In genomic region chr2:211901226-211901625, GRCh38 we compare ENCODE assay signal across 17 cellular contexts.
DNase-seq lines count a peak whose midpoint lies in the region; ATAC-seq and TF ChIP-seq lines count a peak whose summit lies in the region.
"Had no signal": no experiment of that assay in that cellular context is flagged by ENCODE, and none has a peak within 500 bp of the region (broad histone marks: within the 10 kb centered on the region; RNA-seq: fewer than 3 reads in every experiment).

No MANE protein-coding gene starts in this region.

- H3K9me3 ChIP-seq in HEK293 (ENCODE audit: control insufficient read depth, insufficient read depth, low read depth, low read length) = no peaks in the 10 kb centered on the region

- POLR2A ChIA-PET in HEK293 (lab: Yijun Ruan, JAX) = no interaction called here

- ATAC-seq in Right ventricle myocardium superior (ENCODE audit: poor library complexity) = peak; percentile 45
- ATAC-seq: HepG2, PC-3 had no signal

- CTCF ChIA-PET in HEK293 (lab: Yijun Ruan, JAX) = interaction anchor here (0.6 to 1.1 kb wide), 3 partner anchors 105 to 666 kb away, joined by 3 to 6 read pairs (median 3); no protein-coding TSS in a partner anchor

- peaks cover 7% of the 10 kb centered on the region; the same call in 1 of the 2 replicates for H3K4me1 ChIP-seq in HEK293 (ENCODE audit: control insufficient read depth, insufficient read depth, low read length)

- no peaks in the 10 kb centered on the region for H3K36me3 ChIP-seq in HEK293 (ENCODE audit: control insufficient read depth in 2 of 2, insufficient read depth in 1 of 2, low read length in 2 of 2)

- peak; percentile 84 for DNase-seq in NCI-H69 (lab: John Stamatoyannopoulos, UW)
- DNase-seq in Right ventricle myocardium superior = no peak
- peak; percentile 21 for DNase-seq in putamen (ENCODE audit: low spot score)
- DNase-seq in GOT3 (lab: John Stamatoyannopoulos, UW) = no peak
- DNase-seq in T1000 (lab: John Stamatoyannopoulos, UW) = no peak
- no peak for DNase-seq in NCI-H2107 treated with DMSO at 0.1 percent for 48 hours (lab: John Stamatoyannopoulos, UW; ENCODE audit: unreplicated experiment)
- DNase-seq: ACHN; CD8-positive, alpha-beta memory T cell; GDM1; GM23248; KBM-7; NCI-H187; NCI-H510A; PC-3; RPMI8226 had no signal

- no peak overlapping the region for H3K27ac ChIP-seq in HEK293 (ENCODE audit: extremely low read depth, low read depth, low read length)
- H3K27ac ChIP-seq: GM23248 had no signal

- no peak overlapping the region for H3K4me3 ChIP-seq in HEK293 (ENCODE audit: low read depth, low read length)
- H3K4me3 ChIP-seq: GM23248 had no signal

- intact Hi-C loops in Right ventricle myocardium superior (cut with DNase I) = no loop called here

- TF ChIP-seq CTCF in HEK293 (tag by site-specific recombination; IDR thresholded peaks at IDR 0.05) = no peak

TF ChIP-seq in HEK293, 187 proteins besides CTCF, POLR2A, EP300 and RAD21:
- TF ChIP-seq ZNF18 (tag by site-specific recombination; IDR thresholded peaks at IDR 0.05) (no peak), ZIC2 (tag by site-specific recombination; IDR thresholded peaks at IDR 0.05) (0 out of 2 replicates have a peak, but pooled peaks have one; percentile 14)

Comparison
In these comparisons a context has a peak if more than half of its experiments do, and no peak if none do; other contexts are left out.
1. DNase-seq: peak in NCI-H69 (single experiment) and putamen (single experiment); none in Right ventricle myocardium superior (single experiment), GOT3 (single experiment), T1000 (single experiment) and NCI-H2107 treated with DMSO at 0.1 percent for 48 hours (single experiment).